ENCODE assay signal across 10 cellular contexts in genomic region chr5:144876990-144877389, GRCh38.
"Had no signal": no experiment of that assay in that cellular context is flagged by ENCODE, and none has a peak within 500 bp of the region (broad histone marks: within the 10 kb centered on the region; RNA-seq: fewer than 3 reads in every experiment).

No MANE protein-coding gene starts in this region.

- H3K9me3 ChIP-seq: HAP-1 had no signal

- H3K4me3 Mint-ChIP-seq: GM23338, H9, HFFc6 had no signal

- H3K36me3 ChIP-seq: HAP-1 had no signal

- H3K9ac ChIP-seq: GM23248 had no signal

- H3K4me2 ChIP-seq: GM23338 had no signal

- H3K9me3 Mint-ChIP-seq: GM23338, H9, HFFc6 had no signal

- H3K4me1 ChIP-seq: HAP-1 had no signal

- H3K4me1 Mint-ChIP-seq: GM23338, H9 had no signal

- H2AFZ ChIP-seq: GM23248, GM23338 had no signal

- FAIRE-seq: H54 had no signal

- H3K27ac ChIP-seq: GM23248 had no signal

- H3K4me3 ChIP-seq: GM23248, GM23338, HAP-1 had no signal

- H3K27ac Mint-ChIP-seq: GM23338, H9, HFFc6 had no signal

- DNase-seq: GM23248, GOT3, H7, H9, HCEC 1CT, HFFc6 had no signal

- ATAC-seq: GM23338, HCT116 had no signal
